25 cellular contexts compared by ENCODE assay signal in genomic region chr9:95449016-95449415, GRCh38.
DNase-seq lines count a peak whose midpoint lies in the region; ATAC-seq, FAIRE-seq and TF ChIP-seq lines count a peak whose summit lies in the region.
"Had no signal": no experiment of that assay in that cellular context is flagged by ENCODE, and none has a peak within 500 bp of the region (broad histone marks: within the 10 kb centered on the region; RNA-seq: fewer than 3 reads in every experiment).

No MANE protein-coding gene starts in this region.

- peak overlapping the region; percentile 52 for H4K91ac ChIP-seq in H1 (replicated peaks; ENCODE audit: insufficient read length, low read length)

- no peak overlapping the region for H3K9ac ChIP-seq in HUES48 (ENCODE audit: low read depth, low read length)
- H3K9ac ChIP-seq in H1 (replicated peaks in 1 of 4; ENCODE audit: extremely low read depth in 1 of 4, low read depth in 3 of 4, low read length in 3 of 4): no peak overlapping the region
- H3K9ac ChIP-seq: GM23248 had no signal

- H4K8ac ChIP-seq in H1 (ENCODE audit: extremely low read depth, insufficient read depth, low read length): peak overlapping the region; percentile 11; the same call in 1 of the 2 replicates

- CTCF ChIA-PET in H1 (lab: Charles Lee; ENCODE audit: partially characterized antibody): interaction anchor here (1.0 kb wide), 1 partner anchor 113 kb away, joined by 3 read pairs; no protein-coding TSS in a partner anchor

- no peaks in the 10 kb centered on the region for H3K27me3 Mint-ChIP-seq in neural crest cell (ENCODE audit: low read depth)
- H3K27me3 Mint-ChIP-seq: CD4-positive, CD25-positive, alpha-beta regulatory T cell had no signal

- H3K27ac Mint-ChIP-seq in neural crest cell (ENCODE audit: unreplicated experiment): peak overlapping the region; percentile 74
- H3K27ac Mint-ChIP-seq: CD4-positive, CD25-positive, alpha-beta regulatory T cell had no signal

- no peak overlapping the region for H3K4ac ChIP-seq in H1 (replicated peaks; ENCODE audit: insufficient read length, low read depth, low read length)

- H3K4me1 Mint-ChIP-seq in neural crest cell: peaks cover 59% of the 10 kb centered on the region

- no peak overlapping the region for H4K5ac ChIP-seq in H1 (ENCODE audit: insufficient read length, low read depth, low read length)

- FAIRE-seq in H1 (lab: Jason Lieb, UNC): no peak
- FAIRE-seq: GM12892, RCC 7860 had no signal

- POLR2A ChIA-PET in H1 (lab: Charles Lee; ENCODE audit: partially characterized antibody): interaction anchor here (1.2 kb wide), 1 partner anchor 120 kb away, joined by 3 read pairs; no protein-coding TSS in a partner anchor

- H3K79me1 ChIP-seq in H1 (ENCODE audit: low read depth, low read length): no peaks in the 10 kb centered on the region

- H3K9me3 ChIP-seq in HUES48 (ENCODE audit: control insufficient read depth, insufficient read depth, low read length) (no peaks in the 10 kb centered on the region), H1 (ENCODE audit: insufficient read depth in 2 of 2, low read depth in 1 of 2, low read length in 1 of 2) (no peaks in the 10 kb centered on the region)
- H3K9me3 ChIP-seq: BE2C had no signal

- H2BK20ac ChIP-seq in H1 (ENCODE audit: low read length): no peak overlapping the region; the same call in 1 of the 2 replicates

- TF ChIP-seq EP300 in H1 (IDR thresholded peaks at IDR 0.05; ENCODE audit: borderline replicate concordance in 1 of 2, low read depth in 2 of 2, low read length in 2 of 2): no peak

- no peak overlapping the region for H3K18ac ChIP-seq in H1 (ENCODE audit: extremely low read depth, low read length)

- H3K4me1 ChIP-seq in HUES48 (ENCODE audit: control insufficient read depth, insufficient read depth, low read length) (peaks cover 34% of the 10 kb centered on the region), H1 (replicated peaks in 1 of 4; ENCODE audit: control insufficient read depth in 3 of 4, insufficient read depth in 4 of 4, low read length in 3 of 4) (peaks cover 5 to 26% (median 14%) of the 10 kb centered on the region in 4 experiments)

- no peaks in the 10 kb centered on the region for H3K23me2 ChIP-seq in H1 (ENCODE audit: low read depth, low read length)

- H2AK5ac ChIP-seq in H1 (ENCODE audit: low read depth, low read length): no peak overlapping the region

- no peak for TF ChIP-seq RAD21 in H1 (IDR thresholded peaks at IDR 0.05 in 1 of 2, conservative IDR thresholded peaks at IDR 0.05 in 1 of 2; ENCODE audit: low read depth in 2 of 2, low read length in 2 of 2)

- no peak overlapping the region for H3K14ac ChIP-seq in H1 (ENCODE audit: insufficient read length)

- peaks cover 93% of the 10 kb centered on the region for H3K36me3 ChIP-seq in HUES48 (ENCODE audit: control insufficient read depth, insufficient read depth, low read length)
- H3K36me3 ChIP-seq in H1 (ENCODE audit: control insufficient read depth in 2 of 4, insufficient read depth in 4 of 4, low read length in 3 of 4): peaks cover 8 to 91% (median 29%) of the 10 kb centered on the region in 4 experiments; a peak in 6 of 8 replicates

- H3K4me3 ChIP-seq in HUES48 (ENCODE audit: low read depth, low read length) (no peak overlapping the region), H1 (ENCODE audit: extremely low read depth in 1 of 4, insufficient read depth in 2 of 4, low read depth in 3 of 4, low read length in 4 of 4) (no peak overlapping the region)
- H3K4me3 ChIP-seq: GM23248, SK-N-MC had no signal

- H3K56ac ChIP-seq in H1 (replicated peaks; ENCODE audit: insufficient read length, low read depth, low read length): no peak overlapping the region

- H3K9me3 Mint-ChIP-seq in neural crest cell: no peaks in the 10 kb centered on the region
- H3K9me3 Mint-ChIP-seq: CD4-positive, CD25-positive, alpha-beta regulatory T cell had no signal

- no peaks in the 10 kb centered on the region for H3K79me2 ChIP-seq in H1 (ENCODE audit: control insufficient read depth in 1 of 2, insufficient read depth in 2 of 2, low read length in 2 of 2)

- peaks cover 0 to 1% of the 10 kb centered on the region in 2 experiments for H4K20me1 ChIP-seq in H1 (replicated peaks in 1 of 2; ENCODE audit: control insufficient read depth in 1 of 2, insufficient read depth in 2 of 2, low read length in 2 of 2)

- no peak overlapping the region for H2BK12ac ChIP-seq in H1 (ENCODE audit: low read depth, low read length)

- TF ChIP-seq POLR2A in H1 (IDR thresholded peaks at IDR 0.05; ENCODE audit: control extremely low read depth in 1 of 2, low read depth in 2 of 2, low read length in 2 of 2): no peak

- no peak overlapping the region for H2BK120ac ChIP-seq in H1 (replicated peaks; ENCODE audit: low read depth, low read length)

- H2AFZ ChIP-seq in H1 (ENCODE audit: low read length): no peak overlapping the region
- H2AFZ ChIP-seq: GM23248 had no signal

- no peak overlapping the region for H2BK15ac ChIP-seq in H1 (ENCODE audit: low read length)

- no peak for TF ChIP-seq CTCF in H1 (IDR thresholded peaks at IDR 0.05; ENCODE audit: control extremely low read depth in 1 of 3, insufficient read depth in 1 of 3, low read depth in 1 of 3, low read length in 3 of 3)
- TF ChIP-seq CTCF in neural crest cell (conservative IDR thresholded peaks at IDR 0.05): no peak

- peak overlapping the region; percentile 11 for H3K4me3 Mint-ChIP-seq in neural crest cell
- H3K4me3 Mint-ChIP-seq: CD4-positive, CD25-positive, alpha-beta regulatory T cell had no signal

- H3K36me3 Mint-ChIP-seq in neural crest cell (ENCODE audit: low read depth): peaks cover 47% of the 10 kb centered on the region

- H3K27me3 ChIP-seq in HUES48 (ENCODE audit: control insufficient read depth, insufficient read depth, low read length) (no peaks in the 10 kb centered on the region), H1 (replicated peaks in 1 of 4; ENCODE audit: control insufficient read depth in 3 of 4, extremely low read depth in 1 of 4, insufficient read depth in 3 of 4, low read length in 3 of 4) (no peaks in the 10 kb centered on the region)
- H3K27me3 ChIP-seq: BE2C had no signal

- no peak overlapping the region for H3K23ac ChIP-seq in H1 (ENCODE audit: insufficient read length)

- H3K27ac ChIP-seq in HUES48 (ENCODE audit: low read depth, low read length): peak overlapping the region; percentile 71
- H3K27ac ChIP-seq in H1 (ENCODE audit: low read depth, low read length): no peak overlapping the region
- H3K27ac ChIP-seq: GM23248, SK-N-MC had no signal

- WGBS in H1 (ENCODE audit: extremely low coverage in 1 of 2, insufficient coverage in 1 of 2, insufficient read length in 1 of 2, insufficient replicate concordance in 2 of 2, low coverage in 1 of 2, low lambda C conversion rate in 2 of 2, missing lambda C conversion rate in 1 of 2), 2 experiments: 90% methylated on average over 22 of the region's 22 CpGs; no CpG with 5 or more reads in 1 of the 2 experiments

- peak overlapping the region; percentile 62; the same call in 1 of the 2 replicates for H2BK5ac ChIP-seq in H1 (ENCODE audit: low read depth, low read length)

- no peak overlapping the region for H3K4me2 ChIP-seq in H1 (ENCODE audit: insufficient read depth in 1 of 2, low read depth in 2 of 2, low read length in 2 of 2)

- DNase-seq in H1 (ENCODE audit: low read depth in 1 of 2, low spot score in 2 of 2) (no peak), neural crest cell (ENCODE audit: low read depth, low spot score) (no peak), NCI-H748 (lab: John Stamatoyannopoulos, UW; ENCODE audit: unreplicated experiment) (no peak)
- no peak for DNase-seq in stimulated activated CD8-positive, alpha-beta memory T cell treated with anti-CD3 and anti-CD28 coated beads, Interleukin-4, amount 100 ng/mL, for 48 hours
- DNase-seq: BE2C; CD4-positive, CD25-positive, alpha-beta regulatory T cell; DMS153; DND-41; GM23248; HCEC 1CT; Karpas-422; MV-4-11; NCI-H1105 treated with DMSO at 0.1 percent for 48 hours; NCI-H146; NCI-H1930; NCI-H2107; NCI-H524; NCI-H774; SIG-M5 had no signal

- ATAC-seq in GM18517 (IDR thresholded peaks at IDR 0.05; ENCODE audit: unreplicated experiment) (no peak), HG02973 (IDR thresholded peaks at IDR 0.05; ENCODE audit: unreplicated experiment) (no peak)

TF ChIP-seq in H1, 55 proteins besides CTCF, POLR2A, EP300 and RAD21:
- no peak for TF ChIP-seq ATF3 (IDR thresholded peaks at IDR 0.05; ENCODE audit: insufficient read depth, low read depth, low read length)
- no peak for TF ChIP-seq FOSL1 (IDR thresholded peaks at IDR 0.05; ENCODE audit: insufficient read depth, low read depth, low read length)
- TF ChIP-seq CEBPB (IDR thresholded peaks at IDR 0.05; ENCODE audit: low read depth, low read length): no peak
- no peak for TF ChIP-seq MAFK (IDR thresholded peaks at IDR 0.05; ENCODE audit: low read depth, low read length)
- no peak for TF ChIP-seq SIN3A (conservative IDR thresholded peaks at IDR 0.05 in 1 of 2, IDR thresholded peaks at IDR 0.05 in 1 of 2; ENCODE audit: low read depth in 1 of 2, low read length in 2 of 2)
